In the genomic region with DNA sequence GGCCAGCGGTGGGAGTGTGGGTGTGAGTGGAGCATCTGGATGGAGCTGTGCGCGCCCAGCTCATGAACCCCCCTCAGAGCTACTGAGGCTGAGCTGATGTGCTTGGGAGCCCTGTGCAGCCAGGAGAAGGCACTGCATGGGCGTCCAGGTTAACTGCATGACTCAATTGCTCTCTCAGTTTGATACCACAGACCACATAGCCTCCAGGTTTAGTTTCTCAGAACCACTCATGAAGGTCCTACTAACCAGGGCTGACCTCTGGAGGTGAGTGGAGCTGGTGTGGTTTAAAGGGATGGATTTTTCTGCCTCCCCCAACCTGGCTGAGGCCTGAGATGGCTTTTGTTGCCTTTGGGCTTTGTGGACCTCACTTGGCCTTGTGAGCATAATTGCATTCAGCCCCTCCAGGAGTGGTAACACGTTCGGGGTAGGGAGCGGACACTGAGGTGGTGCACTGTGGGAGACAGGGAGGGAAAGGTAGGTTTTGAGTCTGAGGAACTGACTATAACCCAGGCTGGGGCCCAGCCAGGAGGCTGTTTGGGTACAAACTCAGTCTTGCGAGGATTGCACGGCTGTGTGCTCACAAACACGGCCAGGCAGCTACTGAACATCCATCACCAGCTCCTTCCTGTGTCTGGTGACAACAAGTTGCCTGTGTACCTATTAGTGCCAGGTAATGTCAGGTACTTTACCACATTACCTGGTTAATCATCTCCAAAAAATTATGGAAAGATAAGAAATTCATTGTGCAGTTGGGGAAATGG, we compare ENCODE assay signal across 10 cellular contexts.
A peak's percentile ranks its signal among the peaks of the same experiment; 100 is the strongest.
DNase-seq lines count a peak whose midpoint lies in the region; ATAC-seq and TF ChIP-seq lines count a peak whose summit lies in the region.
"Had no signal": no experiment of that assay in that cellular context is flagged by ENCODE, and none has a peak within 500 bp of the region (broad histone marks: within the 10 kb centered on the region; RNA-seq: fewer than 3 reads in every experiment).

No MANE protein-coding gene starts in this region.

- peaks cover under 1% of the 10 kb centered on the region for H3K36me3 Mint-ChIP-seq in CD4-positive, CD25-positive, alpha-beta regulatory T cell
- H3K36me3 Mint-ChIP-seq in GM23338 (ENCODE audit: low read depth) = no peaks in the 10 kb centered on the region

- H3K4me1 ChIP-seq in CD4-positive, CD25-positive, alpha-beta regulatory T cell (ENCODE audit: control insufficient read depth, insufficient read depth, low read length, poor library complexity, severe bottlenecking) = peaks cover 4% of the 10 kb centered on the region
- no peaks in the 10 kb centered on the region for H3K4me1 ChIP-seq in GM23338 (ENCODE audit: insufficient read depth)
- no peaks in the 10 kb centered on the region for H3K4me1 ChIP-seq in PC-3 (ENCODE audit: insufficient read depth, low read length)
- H3K4me1 ChIP-seq in Karpas-422 (ENCODE audit: low read length) = no peaks in the 10 kb centered on the region; the same call in 1 of the 2 replicates
- no peaks in the 10 kb centered on the region for H3K4me1 ChIP-seq in stomach

- POLR2A ChIA-PET in PC-3 (lab: Charles Lee; ENCODE audit: unreplicated experiment) = no interaction called here

- H3K36me3 ChIP-seq in CD4-positive, CD25-positive, alpha-beta regulatory T cell (ENCODE audit: control insufficient read depth, insufficient read depth, low read length) = no peaks in the 10 kb centered on the region
- H3K36me3 ChIP-seq in GM23338 (ENCODE audit: insufficient read depth) (no peaks in the 10 kb centered on the region), PC-3 (ENCODE audit: low read depth, low read length) (no peaks in the 10 kb centered on the region), Karpas-422 (ENCODE audit: insufficient read depth, low read length) (no peaks in the 10 kb centered on the region), stomach (no peaks in the 10 kb centered on the region)

- no peak overlapping the region for H3K4me3 ChIP-seq in CD4-positive, CD25-positive, alpha-beta regulatory T cell (ENCODE audit: low read depth, low read length)
- H3K4me3 ChIP-seq in GM23338 = no peak overlapping the region
- no peak overlapping the region for H3K4me3 ChIP-seq in PC-3 (ENCODE audit: low read length)
- no peak overlapping the region for H3K4me3 ChIP-seq in Karpas-422 (ENCODE audit: low read length)
- no peak overlapping the region for H3K4me3 ChIP-seq in stomach

- no peaks in the 10 kb centered on the region for H3K27me3 Mint-ChIP-seq in CD4-positive, CD25-positive, alpha-beta regulatory T cell
- H3K27me3 Mint-ChIP-seq in GM23338 (ENCODE audit: insufficient read depth, low read depth, poor library complexity) = peaks cover 2% of the 10 kb centered on the region
- H3K27me3 Mint-ChIP-seq: central memory CD8-positive, alpha-beta T cell had no signal

- H3K4me2 ChIP-seq in GM23338 (no peak overlapping the region), PC-3 (ENCODE audit: low read length) (no peak overlapping the region), Karpas-422 (ENCODE audit: low read depth, low read length, poor library complexity, severe bottlenecking) (no peak overlapping the region)

- H3K9me3 ChIP-seq in CD4-positive, CD25-positive, alpha-beta regulatory T cell (ENCODE audit: control insufficient read depth in 2 of 2, low read length in 2 of 2) = no peaks in the 10 kb centered on the region
- H3K9me3 ChIP-seq in PC-3 (ENCODE audit: low read length) = no peaks in the 10 kb centered on the region
- H3K9me3 ChIP-seq in Karpas-422 (ENCODE audit: low read length) = no peaks in the 10 kb centered on the region
- no peaks in the 10 kb centered on the region for H3K9me3 ChIP-seq in stomach

- no peak overlapping the region for H3K27ac ChIP-seq in CD4-positive, CD25-positive, alpha-beta regulatory T cell (ENCODE audit: insufficient read depth, low read length, poor library complexity, severe bottlenecking)
- no peak overlapping the region for H3K27ac ChIP-seq in GM23338 (ENCODE audit: low read depth)
- H3K27ac ChIP-seq in PC-3 (ENCODE audit: low read length) = no peak overlapping the region
- no peak overlapping the region for H3K27ac ChIP-seq in Karpas-422 (ENCODE audit: low read length)
- no peak overlapping the region for H3K27ac ChIP-seq in stomach

- peak overlapping the region in 1 of 3 donors; percentile 54 for H3K27ac Mint-ChIP-seq in CD4-positive, CD25-positive, alpha-beta regulatory T cell
- no peak overlapping the region for H3K27ac Mint-ChIP-seq in GM23338

- peaks cover 4 to 8% (median 5%) of the 10 kb centered on the region in 4 donors for H3K4me1 Mint-ChIP-seq in CD4-positive, CD25-positive, alpha-beta regulatory T cell
- no peaks in the 10 kb centered on the region; the same call in 2 of the 3 replicates for H3K4me1 Mint-ChIP-seq in GM23338

- TF ChIP-seq CTCF in GM23338 (conservative IDR thresholded peaks at IDR 0.05; ENCODE audit: low read depth in 2 of 2) (no peak), PC-3 (conservative IDR thresholded peaks at IDR 0.05; ENCODE audit: low read depth, low read length) (no peak), stomach (IDR thresholded peaks at IDR 0.05) (no peak)

- BruUV-seq in PC-3 (replicated peaks; lab: Mats Ljungman, UMichigan) = no TSS peak

- H3K79me2 ChIP-seq in GM23338 (replicated peaks; ENCODE audit: insufficient read depth) (no peaks in the 10 kb centered on the region), PC-3 (ENCODE audit: low read length) (no peaks in the 10 kb centered on the region), Karpas-422 (ENCODE audit: low read length) (no peaks in the 10 kb centered on the region)

- no peak for TF ChIP-seq EP300 in stomach (IDR thresholded peaks at IDR 0.05)

- H3K9me3 Mint-ChIP-seq in CD4-positive, CD25-positive, alpha-beta regulatory T cell = peaks cover 0 to 1% (median 0%) of the 10 kb centered on the region in 7 donors
- H3K9me3 Mint-ChIP-seq in GM23338 = no peaks in the 10 kb centered on the region
- H3K9me3 Mint-ChIP-seq: central memory CD8-positive, alpha-beta T cell had no signal

- CTCF ChIA-PET in PC-3 (lab: Charles Lee) = no interaction called here

- H4K20me1 ChIP-seq in GM23338 (replicated peaks; ENCODE audit: insufficient read depth) (no peaks in the 10 kb centered on the region), PC-3 (ENCODE audit: low read length) (no peaks in the 10 kb centered on the region), Karpas-422 (ENCODE audit: insufficient read depth, low read depth, low read length) (no peaks in the 10 kb centered on the region)

- WGBS in stomach, 5 donors = 82 to 89% (median 87%) methylated on average over 9 to 10 of the region's 10 CpGs

- ATAC-seq in CD4-positive, CD25-positive, alpha-beta regulatory T cell (ENCODE audit: low read depth in 2 of 2) = peak; percentile 37 to 48
- ATAC-seq in GM18870 (IDR thresholded peaks at IDR 0.05; ENCODE audit: unreplicated experiment) (peak; percentile 89), HG02759 (IDR thresholded peaks at IDR 0.05; ENCODE audit: unreplicated experiment) (peak; percentile 95), GM23338 (no peak), PC-3 (no peak)

- no peaks in the 10 kb centered on the region for H3K27me3 ChIP-seq in CD4-positive, CD25-positive, alpha-beta regulatory T cell (ENCODE audit: control insufficient read depth, insufficient read depth, low read length)
- H3K27me3 ChIP-seq in GM23338 (ENCODE audit: insufficient read depth) (no peaks in the 10 kb centered on the region), PC-3 (ENCODE audit: low read length) (no peaks in the 10 kb centered on the region), Karpas-422 (ENCODE audit: low read length) (no peaks in the 10 kb centered on the region), stomach (no peaks in the 10 kb centered on the region)

- no peak overlapping the region for H3K9ac ChIP-seq in PC-3 (ENCODE audit: low read length)
- H3K9ac ChIP-seq in Karpas-422 (ENCODE audit: low read length) = no peak overlapping the region

- no peak for TF ChIP-seq POLR2A in stomach (IDR thresholded peaks at IDR 0.05)

- no peak overlapping the region for H3K4me3 Mint-ChIP-seq in CD4-positive, CD25-positive, alpha-beta regulatory T cell
- no peak overlapping the region for H3K4me3 Mint-ChIP-seq in GM23338
- H3K4me3 Mint-ChIP-seq: central memory CD8-positive, alpha-beta T cell had no signal

- H3K9me2 ChIP-seq in GM23338 (ENCODE audit: insufficient read depth) = peaks cover 8% of the 10 kb centered on the region; the same call in 1 of the 2 replicates
- H3K9me2 ChIP-seq in PC-3 (replicated peaks; ENCODE audit: low read length) = no peaks in the 10 kb centered on the region
- H3K9me2 ChIP-seq in Karpas-422 (replicated peaks; ENCODE audit: insufficient read depth, low read length) = no peaks in the 10 kb centered on the region

- intact Hi-C loops in PC-3 (cut with micrococcal nuclease) = no loop called here
- intact Hi-C loops in stomach (cut with DNase I; ENCODE audit: low total_unique reads) = no loop called here

- H2AFZ ChIP-seq in GM23338 (no peak overlapping the region), PC-3 (ENCODE audit: low read length) (no peak overlapping the region), Karpas-422 (ENCODE audit: low read length) (no peak overlapping the region)

- H3F3A ChIP-seq in GM23338 (replicated peaks; ENCODE audit: low read depth) (no peaks in the 10 kb centered on the region), PC-3 (ENCODE audit: low read length, unreplicated experiment) (no peaks in the 10 kb centered on the region)

- DNase-seq in CD4-positive, CD25-positive, alpha-beta regulatory T cell = peak in 1 of 3 donors; percentile 34
- DNase-seq in NAMALWA (ENCODE audit: low spot score) (peak; percentile 18), GM23338 (ENCODE audit: low spot score) (no peak), PC-3 (no peak), Karpas-422 (no peak), stomach (no peak)
- DNase-seq: NCI-H2171 had no signal

TF ChIP-seq in GM23338, 12 proteins besides CTCF, POLR2A, EP300 and RAD21 (continues in another document):
- TF ChIP-seq, protein P1, sequence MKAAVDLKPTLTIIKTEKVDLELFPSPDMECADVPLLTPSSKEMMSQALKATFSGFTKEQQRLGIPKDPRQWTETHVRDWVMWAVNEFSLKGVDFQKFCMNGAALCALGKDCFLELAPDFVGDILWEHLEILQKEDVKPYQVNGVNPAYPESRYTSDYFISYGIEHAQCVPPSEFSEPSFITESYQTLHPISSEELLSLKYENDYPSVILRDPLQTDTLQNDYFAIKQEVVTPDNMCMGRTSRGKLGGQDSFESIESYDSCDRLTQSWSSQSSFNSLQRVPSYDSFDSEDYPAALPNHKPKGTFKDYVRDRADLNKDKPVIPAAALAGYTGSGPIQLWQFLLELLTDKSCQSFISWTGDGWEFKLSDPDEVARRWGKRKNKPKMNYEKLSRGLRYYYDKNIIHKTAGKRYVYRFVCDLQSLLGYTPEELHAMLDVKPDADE (IDR thresholded peaks at IDR 0.05) = no peak
- no peak for TF ChIP-seq CREB1 (CRISPR knock-in tag; IDR thresholded peaks at IDR 0.05; ENCODE audit: low read depth)

Comparison
In these comparisons a context has a peak if more than half of its experiments do, and no peak if none do; other contexts are left out.
1. ATAC-seq: peak in CD4-positive, CD25-positive, alpha-beta regulatory T cell (2 of 2), GM18870 (single experiment) and HG02759 (single experiment); none in GM23338 (single experiment) and PC-3 (single experiment).